23 cellular contexts compared by ENCODE assay signal in the genomic region with DNA sequence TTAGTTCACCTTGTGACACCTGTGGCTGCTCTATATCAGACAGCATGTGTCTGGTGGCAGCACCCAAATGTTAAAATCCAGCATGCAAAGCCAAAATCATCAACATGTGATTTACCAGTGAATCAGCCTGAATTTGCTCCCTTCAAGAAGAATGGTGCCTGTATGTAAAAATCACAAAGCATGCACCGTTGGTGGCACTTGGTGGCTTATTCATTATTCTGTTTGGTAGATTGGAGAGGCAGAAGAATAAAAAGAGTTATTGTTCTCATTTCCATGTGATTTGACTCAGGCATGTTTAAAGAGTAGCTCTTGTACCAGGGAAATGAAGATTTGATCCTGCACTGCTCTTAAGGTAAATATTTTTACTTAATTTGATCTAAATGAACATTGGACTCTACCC.
DNase-seq lines count a peak whose midpoint lies in the region; ATAC-seq, FAIRE-seq and TF ChIP-seq lines count a peak whose summit lies in the region.
"Had no signal": no experiment of that assay in that cellular context is flagged by ENCODE, and none has a peak within 500 bp of the region (broad histone marks: within the 10 kb centered on the region; RNA-seq: fewer than 3 reads in every experiment).

No MANE protein-coding gene starts in this region.

- no peaks in the 10 kb centered on the region for H4K20me1 ChIP-seq in H1 (replicated peaks in 1 of 2; ENCODE audit: control insufficient read depth in 1 of 2, insufficient read depth in 2 of 2, low read length in 2 of 2)

- intact Hi-C loops in left ventricle myocardium inferior (cut with micrococcal nuclease) (no loop called here), right lobe of liver (cut with DNase I) (no loop called here)

- H2BK120ac ChIP-seq in H1 (replicated peaks; ENCODE audit: low read depth, low read length): no peak overlapping the region

- no peaks in the 10 kb centered on the region for H3K4me1 Mint-ChIP-seq in endodermal cell
- H3K4me1 Mint-ChIP-seq: CD4-positive, CD25-positive, alpha-beta regulatory T cell; CD8-positive, alpha-beta memory T cell had no signal

- CTCF ChIA-PET in H1 (lab: Charles Lee; ENCODE audit: partially characterized antibody): interaction anchor here (1.1 kb wide), 1 partner anchor 184 kb away, joined by 4 read pairs; no protein-coding TSS in a partner anchor

- H3K27ac ChIP-seq in cardiac muscle cell (peak overlapping the region; percentile 34), left ventricle myocardium inferior (replicated peaks) (no peak overlapping the region), H1 (ENCODE audit: low read depth, low read length) (no peak overlapping the region), endodermal cell (ENCODE audit: low read depth, low read length) (no peak overlapping the region), right lobe of liver (no peak overlapping the region)

- no peak overlapping the region for H4K91ac ChIP-seq in H1 (replicated peaks; ENCODE audit: insufficient read length, low read length)

- H2BK12ac ChIP-seq in H1 (ENCODE audit: low read depth, low read length): no peak overlapping the region

- H3K4me1 ChIP-seq in cardiac muscle cell (ENCODE audit: low read depth): peaks cover 30% of the 10 kb centered on the region
- H3K4me1 ChIP-seq in left ventricle myocardium inferior: no peaks in the 10 kb centered on the region
- 0 out of 7 replicates have a peak, but pooled peaks cover 0 to 2% (median 0%) of the 10 kb centered on the region in 4 experiments for H3K4me1 ChIP-seq in H1 (replicated peaks in 1 of 4; ENCODE audit: control insufficient read depth in 3 of 4, insufficient read depth in 4 of 4, low read length in 3 of 4)
- no peaks in the 10 kb centered on the region for H3K4me1 ChIP-seq in endodermal cell (ENCODE audit: control insufficient read depth, insufficient read depth, low read length)
- H3K4me1 ChIP-seq in right lobe of liver: no peaks in the 10 kb centered on the region
- H3K4me1 ChIP-seq: BE2C, Caco-2 had no signal

- no peaks in the 10 kb centered on the region for H3K79me1 ChIP-seq in H1 (ENCODE audit: low read depth, low read length)

- H3K9me3 Mint-ChIP-seq in endodermal cell: no peaks in the 10 kb centered on the region

- no peak overlapping the region for H4K5ac ChIP-seq in H1 (ENCODE audit: insufficient read length, low read depth, low read length)

- no peak overlapping the region for H3K4me3 Mint-ChIP-seq in endodermal cell
- H3K4me3 Mint-ChIP-seq: CD4-positive, CD25-positive, alpha-beta regulatory T cell; CD8-positive, alpha-beta memory T cell had no signal

- no peak overlapping the region for H3K18ac ChIP-seq in H1 (ENCODE audit: extremely low read depth, low read length)

- no peak overlapping the region for H3K4me2 ChIP-seq in H1 (ENCODE audit: insufficient read depth in 1 of 2, low read depth in 2 of 2, low read length in 2 of 2)

- WGBS in H1 (ENCODE audit: extremely low coverage in 1 of 2, insufficient coverage in 1 of 2, insufficient read length in 1 of 2, insufficient replicate concordance in 2 of 2, low coverage in 1 of 2, low lambda C conversion rate in 2 of 2, missing lambda C conversion rate in 1 of 2), 2 experiments: 73% methylated on average over 1 of the region's 1 CpG; no CpG with 5 or more reads in 1 of the 2 experiments
- 64 to 81% methylated on average over 1 of the region's 1 CpG for WGBS in endodermal cell (ENCODE audit: insufficient coverage in 1 of 2, insufficient read length in 1 of 2), 2 experiments
- WGBS in right lobe of liver (ENCODE audit: insufficient coverage, low coverage, low lambda C conversion rate, missing lambda C conversion rate): 53% methylated on average over 1 of the region's 1 CpG

- H3K36me3 ChIP-seq in cardiac muscle cell: no peaks in the 10 kb centered on the region
- H3K36me3 ChIP-seq in left ventricle myocardium inferior: no peaks in the 10 kb centered on the region
- no peaks in the 10 kb centered on the region for H3K36me3 ChIP-seq in H1 (ENCODE audit: control insufficient read depth in 2 of 4, insufficient read depth in 4 of 4, low read length in 3 of 4)
- no peaks in the 10 kb centered on the region for H3K36me3 ChIP-seq in endodermal cell (ENCODE audit: control insufficient read depth, insufficient read depth, low read length)
- no peaks in the 10 kb centered on the region for H3K36me3 ChIP-seq in right lobe of liver
- H3K36me3 ChIP-seq: BE2C had no signal

- H3K14ac ChIP-seq in H1 (ENCODE audit: insufficient read length): no peak overlapping the region

- no peak for FAIRE-seq in H1 (lab: Jason Lieb, UNC)
- FAIRE-seq: GM19239, H54, HTR-8/SVneo, K562 had no signal

- no peak overlapping the region for H4K8ac ChIP-seq in H1 (ENCODE audit: extremely low read depth, insufficient read depth, low read length)

- ATAC-seq in right lobe of liver: no peak
- ATAC-seq: K562 had no signal

- H3K79me2 ChIP-seq in H1 (ENCODE audit: control insufficient read depth in 1 of 2, insufficient read depth in 2 of 2, low read length in 2 of 2): no peaks in the 10 kb centered on the region

- DNase-seq in cardiac muscle cell (ENCODE audit: low read depth in 1 of 2, low spot score in 1 of 2): no peak
- no peak for DNase-seq in left ventricle myocardium inferior
- DNase-seq in NCI-H526 (lab: John Stamatoyannopoulos, UW): peak; percentile 91 to 92
- no peak for DNase-seq in H1 (ENCODE audit: low read depth in 1 of 2, low spot score in 2 of 2)
- DNase-seq in retina: peak; percentile 39
- DNase-seq in mesenteric fat pad (ENCODE audit: low spot score): no peak
- no peak for DNase-seq in endodermal cell
- DNase-seq in right lobe of liver: no peak
- DNase-seq: 8988T; BE2C; C1 segment of cervical spinal cord; Caco-2; CD4-positive, CD25-positive, alpha-beta regulatory T cell; CD8-positive, alpha-beta memory T cell; DMS153; DMS79; GDM1; HCEC 1CT; IMR-90 had no signal

- H2BK20ac ChIP-seq in H1 (ENCODE audit: low read length): no peak overlapping the region

- TF ChIP-seq POLR2A in H1 (IDR thresholded peaks at IDR 0.05; ENCODE audit: control extremely low read depth in 1 of 2, low read depth in 2 of 2, low read length in 2 of 2): no peak
- no peak for TF ChIP-seq POLR2A in right lobe of liver (IDR thresholded peaks at IDR 0.05)

- H2AK5ac ChIP-seq in H1 (ENCODE audit: low read depth, low read length): no peak overlapping the region

- no peak overlapping the region for H3K27ac Mint-ChIP-seq in endodermal cell
- H3K27ac Mint-ChIP-seq: CD4-positive, CD25-positive, alpha-beta regulatory T cell; CD8-positive, alpha-beta memory T cell had no signal

- H3K4ac ChIP-seq in H1 (replicated peaks; ENCODE audit: insufficient read length, low read depth, low read length): no peak overlapping the region

- H3K56ac ChIP-seq in H1 (replicated peaks; ENCODE audit: insufficient read length, low read depth, low read length): no peak overlapping the region

- H3K9ac ChIP-seq in H1 (replicated peaks in 1 of 4; ENCODE audit: extremely low read depth in 1 of 4, low read depth in 3 of 4, low read length in 3 of 4) (no peak overlapping the region), endodermal cell (ENCODE audit: extremely low read depth, low read length, poor library complexity, severe bottlenecking) (no peak overlapping the region)

- H3K9me3 ChIP-seq in cardiac muscle cell (ENCODE audit: low read depth) (no peaks in the 10 kb centered on the region), left ventricle myocardium inferior (replicated peaks) (no peaks in the 10 kb centered on the region), H1 (ENCODE audit: insufficient read depth in 2 of 2, low read depth in 1 of 2, low read length in 1 of 2) (no peaks in the 10 kb centered on the region), endodermal cell (ENCODE audit: control insufficient read depth, low read length) (no peaks in the 10 kb centered on the region), right lobe of liver (no peaks in the 10 kb centered on the region)
- H3K9me3 ChIP-seq: BE2C, Caco-2 had no signal

- H2BK5ac ChIP-seq in H1 (ENCODE audit: low read depth, low read length): no peak overlapping the region

- H3K4me3 ChIP-seq in cardiac muscle cell (no peak overlapping the region), left ventricle myocardium inferior (no peak overlapping the region), H1 (ENCODE audit: extremely low read depth in 1 of 4, insufficient read depth in 2 of 4, low read depth in 3 of 4, low read length in 4 of 4) (no peak overlapping the region), endodermal cell (ENCODE audit: low read length) (no peak overlapping the region), right lobe of liver (no peak overlapping the region)
- H3K4me3 ChIP-seq: K562 had no signal

- no peaks in the 10 kb centered on the region for H3K27me3 Mint-ChIP-seq in endodermal cell (ENCODE audit: insufficient read depth)
- H3K27me3 Mint-ChIP-seq: CD4-positive, CD25-positive, alpha-beta regulatory T cell; CD8-positive, alpha-beta memory T cell had no signal

- H3K23ac ChIP-seq in H1 (ENCODE audit: insufficient read length): no peak overlapping the region

- H3K27me3 ChIP-seq in cardiac muscle cell: no peaks in the 10 kb centered on the region
- no peaks in the 10 kb centered on the region for H3K27me3 ChIP-seq in left ventricle myocardium inferior (ENCODE audit: low read depth)
- H3K27me3 ChIP-seq in H1 (replicated peaks in 1 of 4; ENCODE audit: control insufficient read depth in 3 of 4, extremely low read depth in 1 of 4, insufficient read depth in 3 of 4, low read length in 3 of 4): no peaks in the 10 kb centered on the region
- H3K27me3 ChIP-seq in endodermal cell (ENCODE audit: control insufficient read depth, insufficient read depth, low read length, poor library complexity, severe bottlenecking): no peaks in the 10 kb centered on the region
- no peaks in the 10 kb centered on the region for H3K27me3 ChIP-seq in right lobe of liver
- H3K27me3 ChIP-seq: BE2C had no signal

- H3K36me3 Mint-ChIP-seq in endodermal cell (ENCODE audit: low read depth): no peaks in the 10 kb centered on the region
- H3K36me3 Mint-ChIP-seq: CD4-positive, CD25-positive, alpha-beta regulatory T cell; CD8-positive, alpha-beta memory T cell had no signal

- no peak for TF ChIP-seq RAD21 in H1 (IDR thresholded peaks at IDR 0.05 in 1 of 2, conservative IDR thresholded peaks at IDR 0.05 in 1 of 2; ENCODE audit: low read depth in 2 of 2, low read length in 2 of 2)

- no peak overlapping the region for H2BK15ac ChIP-seq in H1 (ENCODE audit: low read length)

- H2AFZ ChIP-seq in H1 (ENCODE audit: low read length): 0 out of 2 replicates have a peak overlapping the region, but pooled peaks have one; percentile 17

- TF ChIP-seq CTCF in cardiac muscle cell (IDR thresholded peaks at IDR 0.05; ENCODE audit: low read depth, low read length): no peak
- no peak for TF ChIP-seq CTCF in left ventricle myocardium inferior (IDR thresholded peaks at IDR 0.05; ENCODE audit: borderline replicate concordance)
- TF ChIP-seq CTCF in H1 (IDR thresholded peaks at IDR 0.05; ENCODE audit: control extremely low read depth in 1 of 3, insufficient read depth in 1 of 3, low read depth in 1 of 3, low read length in 3 of 3): no peak
- TF ChIP-seq CTCF in endodermal cell (conservative IDR thresholded peaks at IDR 0.05): no peak
- TF ChIP-seq CTCF in right lobe of liver (IDR thresholded peaks at IDR 0.05): no peak

- POLR2A ChIA-PET in H1 (lab: Charles Lee; ENCODE audit: partially characterized antibody): no interaction called here

- H3K23me2 ChIP-seq in H1 (ENCODE audit: low read depth, low read length): no peaks in the 10 kb centered on the region

- no peak for TF ChIP-seq EP300 in H1 (IDR thresholded peaks at IDR 0.05; ENCODE audit: borderline replicate concordance in 1 of 2, low read depth in 2 of 2, low read length in 2 of 2)

Comparison
In these comparisons a context has a peak if more than half of its experiments do, and no peak if none do; other contexts are left out.
1. DNase-seq: peak in NCI-H526 (2 of 2) and retina (single experiment); none in cardiac muscle cell (0 of 2), left ventricle myocardium inferior (single experiment), H1 (0 of 2), mesenteric fat pad (single experiment), endodermal cell (single experiment) and right lobe of liver (0 of 3).